ENCODE assay signal across 8 cellular contexts in genomic region chr9:97984188-97985057, GRCh38. TPM values are rescaled to one million over a fixed set of nuclear protein-coding genes. Genes with fewer than 3 reads are reported as not detected.
DNase-seq lines count a peak whose midpoint lies in the region; ATAC-seq and TF ChIP-seq lines count a peak whose summit lies in the region.

No MANE protein-coding gene starts in this region.

- H3K27ac ChIP-seq in left ventricle myocardium inferior (replicated peaks), result peak overlapping the region; percentile 99
- peak overlapping the region; percentile 94 to 100 (median 97) for H3K27ac ChIP-seq in upper lobe of left lung

- TF ChIP-seq CTCF in LNCaP clone FGC (IDR thresholded peaks at IDR 0.05; ENCODE audit: control insufficient read depth, extremely low read depth, insufficient read depth), result no peak
- no peak for TF ChIP-seq CTCF in left ventricle myocardium inferior (IDR thresholded peaks at IDR 0.05; ENCODE audit: borderline replicate concordance)
- TF ChIP-seq CTCF in progenitor cell of endocrine pancreas (IDR thresholded peaks at IDR 0.05; ENCODE audit: unreplicated experiment), result no peak
- peak in 3 of 6 experiments; percentile 7 to 17 (median 8) for TF ChIP-seq CTCF in upper lobe of left lung (IDR thresholded peaks at IDR 0.05)

- peak overlapping the region; percentile 61 for H3K4me3 Mint-ChIP-seq in T-helper 1 cell treated with Interleukin-12 subunit alpha and Interleukin-12 subunit beta and Interleukin-4 antibody, amounts not matched to agents 30 μg/mL and 1 μg/mL, for 36 hours
- H3K4me3 Mint-ChIP-seq in progenitor cell of endocrine pancreas (ENCODE audit: low read depth), result peak overlapping the region; percentile 65

- intact Hi-C loops in left ventricle myocardium inferior (cut with micrococcal nuclease), result loop anchor here (10.0 kb wide), 1 partner anchor 50 kb away; no protein-coding TSS in a partner anchor

- H3K9me3 ChIP-seq in left ventricle myocardium inferior (replicated peaks) (no peaks in the 10 kb centered on the region), upper lobe of left lung (no peaks in the 10 kb centered on the region)

- no peaks in the 10 kb centered on the region for H3K9me3 Mint-ChIP-seq in T-helper 1 cell treated with Interleukin-12 subunit alpha and Interleukin-12 subunit beta and Interleukin-4 antibody, amounts not matched to agents 30 μg/mL and 1 μg/mL, for 36 hours
- no peaks in the 10 kb centered on the region for H3K9me3 Mint-ChIP-seq in progenitor cell of endocrine pancreas (ENCODE audit: low read depth)

- H3K27me3 ChIP-seq in left ventricle myocardium inferior (ENCODE audit: low read depth) (no peaks in the 10 kb centered on the region), upper lobe of left lung (no peaks in the 10 kb centered on the region)

- DNase-seq in DMS53 treated with DMSO at 0.1 percent for 48 hours (lab: John Stamatoyannopoulos, UW; ENCODE audit: unreplicated experiment) (peak; percentile 20), LNCaP clone FGC (ENCODE audit: low read depth) (peak; percentile 46), amniotic stem cell (lab: John Stamatoyannopoulos, UW) (peak; percentile 68), left ventricle myocardium inferior (peak; percentile 88), progenitor cell of endocrine pancreas (ENCODE audit: low spot score, unreplicated experiment) (peak; percentile 58), upper lobe of left lung (peak; percentile 69 to 97)

- H3K4me1 Mint-ChIP-seq in T-helper 1 cell treated with Interleukin-12 subunit alpha and Interleukin-12 subunit beta and Interleukin-4 antibody, amounts not matched to agents 30 μg/mL and 1 μg/mL, for 36 hours (ENCODE audit: low read depth), result peaks cover 38% of the 10 kb centered on the region
- peaks cover 21% of the 10 kb centered on the region for H3K4me1 Mint-ChIP-seq in progenitor cell of endocrine pancreas (ENCODE audit: low read depth)

- TF ChIP-seq EP300 in upper lobe of left lung (IDR thresholded peaks at IDR 0.05), result no peak

- H3K4me3 ChIP-seq in LNCaP clone FGC (ENCODE audit: low read depth, low read length) (peak overlapping the region; percentile 86), left ventricle myocardium inferior (peak overlapping the region; percentile 80), upper lobe of left lung (peak overlapping the region; percentile 50 to 96 (median 90))

- no peaks in the 10 kb centered on the region for H3K36me3 ChIP-seq in left ventricle myocardium inferior
- H3K36me3 ChIP-seq in upper lobe of left lung, result no peaks in the 10 kb centered on the region

- peak; percentile 18 for ATAC-seq in GM21619 (IDR thresholded peaks at IDR 0.05; ENCODE audit: unreplicated experiment)
- ATAC-seq in upper lobe of left lung (ENCODE audit: low FRiP score in 2 of 2), result peak; percentile 15 to 72

- peaks cover 80% of the 10 kb centered on the region for H3K4me1 ChIP-seq in left ventricle myocardium inferior
- H3K4me1 ChIP-seq in upper lobe of left lung, result peaks cover 30 to 48% (median 34%) of the 10 kb centered on the region in 4 donors

- H3K27ac Mint-ChIP-seq in T-helper 1 cell treated with Interleukin-12 subunit alpha and Interleukin-12 subunit beta and Interleukin-4 antibody, amounts not matched to agents 30 μg/mL and 1 μg/mL, for 36 hours, result peak overlapping the region; percentile 46
- peak overlapping the region; percentile 62 for H3K27ac Mint-ChIP-seq in progenitor cell of endocrine pancreas

- peaks cover 2% of the 10 kb centered on the region for H3K36me3 Mint-ChIP-seq in T-helper 1 cell treated with Interleukin-12 subunit alpha and Interleukin-12 subunit beta and Interleukin-4 antibody, amounts not matched to agents 30 μg/mL and 1 μg/mL, for 36 hours (ENCODE audit: low read depth)
- peaks cover 2% of the 10 kb centered on the region for H3K36me3 Mint-ChIP-seq in progenitor cell of endocrine pancreas (ENCODE audit: insufficient read depth)

- TF ChIP-seq POLR2A in upper lobe of left lung (IDR thresholded peaks at IDR 0.05), result peak in 3 of 4 donors; percentile 73 to 82 (median 75)

- WGBS in upper lobe of left lung, 2 donors, result 1 to 2% methylated on average over 11 to 73 of the region's 116 CpGs

- H3K27me3 Mint-ChIP-seq in T-helper 1 cell treated with Interleukin-12 subunit alpha and Interleukin-12 subunit beta and Interleukin-4 antibody, amounts not matched to agents 30 μg/mL and 1 μg/mL, for 36 hours (ENCODE audit: low read depth), result no peaks in the 10 kb centered on the region
- peaks cover 26% of the 10 kb centered on the region for H3K27me3 Mint-ChIP-seq in progenitor cell of endocrine pancreas

RNA-seq across cellular contexts. Expression of gene ANP32B, which starts 1.3 kb away (rescaled TPM):
- total RNA-seq in left ventricle myocardium inferior, result 49.9 TPM
- 153 and 156 TPM in 2 replicates for total RNA-seq in progenitor cell of endocrine pancreas
- 100 to 1,000 TPM in 2 of 6 donors, 10 to 100 TPM in 4; 34.1 to 116 (median 66.0) TPM for total RNA-seq in upper lobe of left lung

RNA-seq across cellular contexts. Expression of gene HEMGN, which starts 46.5 kb away (rescaled TPM):
- total RNA-seq in left ventricle myocardium inferior (0.14 TPM), progenitor cell of endocrine pancreas (not detected in 2 replicates), upper lobe of left lung (1 to 10 TPM in 2 of 6 donors, under 1 TPM in 4; 0.26 to 3.0 (median 0.51) TPM)

Comparison
In these comparisons a context has a peak if more than half of its experiments do, and no peak if none do; other contexts are left out.
1. Peak in every context shown above with its lines: DNase-seq, ATAC-seq, H3K4me3 ChIP-seq and H3K27ac ChIP-seq.
2. DNase-seq: peak in every context shown above with its lines; median percentile 88 in left ventricle myocardium inferior; 83 in upper lobe of left lung; 68 in amniotic stem cell; 58 in progenitor cell of endocrine pancreas; 46 in LNCaP clone FGC; 20 in DMS53 treated with DMSO at 0.1 percent for 48 hours.